Comparison of ENCODE assay signal across 8 cellular contexts in genomic region chr22:46761539-46762237, GRCh38. TPM values are rescaled to one million over a fixed set of nuclear protein-coding genes. Genes with fewer than 3 reads are reported as not detected.
DNase-seq lines count a peak whose midpoint lies in the region; FAIRE-seq and TF ChIP-seq lines count a peak whose summit lies in the region.

No MANE protein-coding gene starts in this region.

- TF ChIP-seq POLR2A in GM12891 (IDR thresholded peaks at IDR 0.05; ENCODE audit: low read depth, low read length): no peak

- in situ Hi-C loops in GM13976 (cut with MboI; ENCODE audit: low sequenced_read_pairs, unreplicated experiment): no loop called here

- H4K20me1 ChIP-seq in OCI-LY3 (ENCODE audit: insufficient read depth, low read length): no peaks in the 10 kb centered on the region

- H2BK120ac ChIP-seq in trophoblast cell (ENCODE audit: insufficient read depth, low read length, poor library complexity): peak overlapping the region; percentile 79

- FAIRE-seq in GM12891 (lab: Jason Lieb, UNC): peak; percentile 48

- H3K79me1 ChIP-seq in trophoblast cell (ENCODE audit: low read length): peaks cover 10% of the 10 kb centered on the region

- no peak overlapping the region for H3K23ac ChIP-seq in trophoblast cell (ENCODE audit: low read length)

- H3K4me2 ChIP-seq in OCI-LY3 (ENCODE audit: low read length): peak overlapping the region; percentile 67
- peak overlapping the region; percentile 63 for H3K4me2 ChIP-seq in trophoblast cell (ENCODE audit: low read length)

- H3K27ac ChIP-seq in OCI-LY3 (ENCODE audit: low read length) (peak overlapping the region; percentile 95), trophoblast cell (ENCODE audit: low read depth, low read length) (peak overlapping the region; percentile 72)

- DNase-seq in GM12891 (ENCODE audit: insufficient read length, low spot score) (no peak), epithelial cell of esophagus (ENCODE audit: low read depth) (no peak), trophoblast cell (no peak), GM13976 (ENCODE audit: low spot score) (no peak), HK-2 (ENCODE audit: unreplicated experiment) (no peak), Ammon's horn (ENCODE audit: low spot score) (no peak), CD1c-positive myeloid dendritic cell (ENCODE audit: extremely low spot score) (no peak)

- no CpG with 5 or more reads among the region's 17 CpGs for WGBS in trophoblast cell (ENCODE audit: extremely low coverage, insufficient coverage, insufficient read length)

- H3K79me2 ChIP-seq in OCI-LY3 (ENCODE audit: low read length) (peaks cover 65% of the 10 kb centered on the region), trophoblast cell (ENCODE audit: control insufficient read depth, insufficient read depth, low read length, poor library complexity) (peaks cover 11% of the 10 kb centered on the region)

- peaks cover 39% of the 10 kb centered on the region for H3K4me1 ChIP-seq in OCI-LY3 (ENCODE audit: low read length)
- peaks cover 3 to 8% of the 10 kb centered on the region in 2 experiments for H3K4me1 ChIP-seq in trophoblast cell (ENCODE audit: control insufficient read depth in 1 of 2, insufficient read depth in 2 of 2, low read length in 2 of 2)

- H3K9ac ChIP-seq in OCI-LY3 (ENCODE audit: low read length) (peak overlapping the region; percentile 90), trophoblast cell (ENCODE audit: low read length) (peak overlapping the region; percentile 97)

- no peaks in the 10 kb centered on the region for H3K9me3 ChIP-seq in OCI-LY3 (ENCODE audit: insufficient read depth, low read length)
- peaks cover 4% of the 10 kb centered on the region for H3K9me3 ChIP-seq in trophoblast cell (ENCODE audit: insufficient read depth, low read depth, low read length)

- peak overlapping the region; percentile 98 for H4K8ac ChIP-seq in trophoblast cell (ENCODE audit: low read depth, low read length)

- peak overlapping the region; percentile 82 for H2AK5ac ChIP-seq in trophoblast cell (ENCODE audit: low read length)

- H4K91ac ChIP-seq in trophoblast cell (ENCODE audit: low read depth, low read length): peak overlapping the region; percentile 91

- peak overlapping the region; percentile 92 for H4K12ac ChIP-seq in trophoblast cell (ENCODE audit: low read depth, low read length)

- peak overlapping the region; percentile 93 for H3K14ac ChIP-seq in trophoblast cell (ENCODE audit: low read length)

- H2BK12ac ChIP-seq in trophoblast cell (ENCODE audit: low read length): no peak overlapping the region

- no peaks in the 10 kb centered on the region for H3K27me3 ChIP-seq in OCI-LY3 (ENCODE audit: low read depth, low read length)
- no peaks in the 10 kb centered on the region for H3K27me3 ChIP-seq in trophoblast cell (ENCODE audit: insufficient read depth, low read length)

- peak overlapping the region; percentile 91 for H2BK5ac ChIP-seq in trophoblast cell (ENCODE audit: low read depth, low read length, poor library complexity)

- TF ChIP-seq CTCF in OCI-LY3 (IDR thresholded peaks at IDR 0.05; ENCODE audit: low read depth, low read length) (no peak), epithelial cell of esophagus (IDR thresholded peaks at IDR 0.05; ENCODE audit: insufficient read depth, low read depth, low read length, missing control alignments) (no peak), GM13976 (IDR thresholded peaks at IDR 0.05; ENCODE audit: borderline replicate concordance, control extremely low read depth, extremely low read depth, insufficient read depth, missing control alignments) (no peak)

- peak overlapping the region; percentile 82 for H3K18ac ChIP-seq in trophoblast cell (ENCODE audit: low read length)

- H3K36me3 ChIP-seq in OCI-LY3 (replicated peaks; ENCODE audit: low read depth, low read length) (peaks cover 40% of the 10 kb centered on the region), trophoblast cell (ENCODE audit: control insufficient read depth in 1 of 2, insufficient read depth in 2 of 2, low read length in 2 of 2) (no peaks in the 10 kb centered on the region)

- H3K4me3 ChIP-seq in OCI-LY3 (ENCODE audit: low read length) (peak overlapping the region; percentile 86), epithelial cell of esophagus (ENCODE audit: low read length) (peak overlapping the region; percentile 99), trophoblast cell (ENCODE audit: low read depth, low read length) (peak overlapping the region; percentile 91)

- peak overlapping the region; percentile 65 for H3K4ac ChIP-seq in trophoblast cell (ENCODE audit: low read depth, low read length)

- H2AFZ ChIP-seq in OCI-LY3 (ENCODE audit: low read depth, low read length) (no peak overlapping the region), trophoblast cell (ENCODE audit: insufficient read depth, low read length, poor library complexity) (peak overlapping the region; percentile 89)

TF ChIP-seq in GM12891, 5 proteins besides CTCF, POLR2A, EP300 and RAD21:
- TF ChIP-seq TAF1 (IDR thresholded peaks at IDR 0.05; ENCODE audit: low read depth, low read length) (no peak), PAX5 (IDR thresholded peaks at IDR 0.05; ENCODE audit: insufficient read depth, low read length, severe bottlenecking) (no peak), POU2F2 (IDR thresholded peaks at IDR 0.05; ENCODE audit: low read depth, low read length) (no peak), SPI1 (IDR thresholded peaks at IDR 0.05; ENCODE audit: low read depth, low read length) (no peak), POLR2AphosphoS5 (IDR thresholded peaks at IDR 0.05; ENCODE audit: low read depth, low read length) (no peak)
TF ChIP-seq in GM12891: peak in this region for 0.

RNA-seq across cellular contexts. Expression of gene TBC1D22A, which starts 0.8 kb away (rescaled TPM):
- polyA plus RNA-seq in GM12891 (2012; ENCODE audit: low read depth, missing spikeins): 41.0 TPM
- 14.7 and 15.8 TPM in 2 replicates for polyA plus RNA-seq in trophoblast cell (2013)

RNA-seq across cellular contexts. Expression of gene CERK, which starts 23.6 kb away (rescaled TPM):
- 19.5 TPM for polyA plus RNA-seq in GM12891 (2012; ENCODE audit: low read depth, missing spikeins)
- polyA plus RNA-seq in trophoblast cell (2013): 19.8 and 21.2 TPM in 2 replicates
